Comparison of ENCODE assay signal across 17 cellular contexts in genomic region chr13:111668451-111668850, GRCh38.
DNase-seq lines count a peak whose midpoint lies in the region; ATAC-seq and TF ChIP-seq lines count a peak whose summit lies in the region.
"Had no signal": no experiment of that assay in that cellular context is flagged by ENCODE, and none has a peak within 500 bp of the region (broad histone marks: within the 10 kb centered on the region; RNA-seq: fewer than 3 reads in every experiment).

No MANE protein-coding gene starts in this region.

- no peak overlapping the region for H3K4me3 ChIP-seq in endodermal cell (ENCODE audit: low read length)
- H3K4me3 ChIP-seq: BLaER1 treated with 17β-estradiol and CSF1 and Interleukin-3, amounts not matched to agents 10 nM and 100 nM; GM12878 had no signal

- no peaks in the 10 kb centered on the region for H3K4me1 Mint-ChIP-seq in activated CD8-positive, alpha-beta T cell treated with anti-CD3 and anti-CD28 coated beads, Interleukin-2, amount 10 ng/mL, durations not matched to agents 7 days and 5 days (ENCODE audit: low read depth)
- no peaks in the 10 kb centered on the region for H3K4me1 Mint-ChIP-seq in activated CD8-positive, alpha-beta T cell treated with anti-CD3 and anti-CD28 coated beads for 36 hours (ENCODE audit: low read depth)
- H3K4me1 Mint-ChIP-seq in endodermal cell, result no peaks in the 10 kb centered on the region
- no peaks in the 10 kb centered on the region for H3K4me1 Mint-ChIP-seq in osteocyte (ENCODE audit: unreplicated experiment)
- H3K4me1 Mint-ChIP-seq: CD4-positive, CD25-positive, alpha-beta regulatory T cell had no signal

- no peak overlapping the region for H3K27ac Mint-ChIP-seq in activated CD8-positive, alpha-beta T cell treated with anti-CD3 and anti-CD28 coated beads, Interleukin-2, amount 10 ng/mL, durations not matched to agents 7 days and 5 days
- no peak overlapping the region for H3K27ac Mint-ChIP-seq in activated CD8-positive, alpha-beta T cell treated with anti-CD3 and anti-CD28 coated beads for 36 hours
- H3K27ac Mint-ChIP-seq in endodermal cell (no peak overlapping the region), osteocyte (ENCODE audit: unreplicated experiment) (no peak overlapping the region)
- H3K27ac Mint-ChIP-seq: CD4-positive, CD25-positive, alpha-beta regulatory T cell; HFFc6 had no signal

- intact Hi-C loops in activated CD8-positive, alpha-beta T cell treated with anti-CD3 and anti-CD28 coated beads for 36 hours (cut with micrococcal nuclease), result no loop called here

- DNase-seq in activated CD8-positive, alpha-beta T cell treated with anti-CD3 and anti-CD28 coated beads, Interleukin-2, amount 10 ng/mL, durations not matched to agents 7 days and 5 days, result peak; percentile 3
- DNase-seq in activated CD8-positive, alpha-beta T cell treated with anti-CD3 and anti-CD28 coated beads for 36 hours, result no peak
- DNase-seq in endodermal cell (peak; percentile 32), osteocyte (ENCODE audit: extremely low spot score, unreplicated experiment) (peak; percentile 81), dermis blood vessel endothelial cell (no peak)
- DNase-seq in stimulated activated naive CD8-positive, alpha-beta T cell treated with anti-CD3 and anti-CD28 coated beads, Interleukin-15, Interleukin-2, amounts not matched to agents 100 U/mL and 50 U/mL, for 24 hours, result no peak
- DNase-seq: 8988T; AML-193; CD4-positive, CD25-positive, alpha-beta regulatory T cell; DMS 273 treated with DMSO at 0.1 percent for 48 hours; DMS79; HCEC 1CT; HFFc6 had no signal

- TF ChIP-seq CTCF in activated CD8-positive, alpha-beta T cell treated with anti-CD3 and anti-CD28 coated beads for 36 hours (IDR thresholded peaks at IDR 0.05), result no peak
- no peak for TF ChIP-seq CTCF in endodermal cell (conservative IDR thresholded peaks at IDR 0.05)
- no peak for TF ChIP-seq CTCF in osteocyte (IDR thresholded peaks at IDR 0.05)

- no peaks in the 10 kb centered on the region for H3K36me3 ChIP-seq in endodermal cell (ENCODE audit: control insufficient read depth, insufficient read depth, low read length)
- H3K36me3 ChIP-seq: BLaER1 treated with 17β-estradiol and CSF1 and Interleukin-3, amounts not matched to agents 10 nM and 100 nM had no signal

- WGBS in endodermal cell (ENCODE audit: insufficient coverage in 1 of 2, insufficient read length in 1 of 2), 2 experiments, result 95 to 98% methylated on average over 10 to 30 of the region's 30 CpGs

- no peak overlapping the region for H3K9ac ChIP-seq in endodermal cell (ENCODE audit: extremely low read depth, low read length, poor library complexity, severe bottlenecking)
- H3K9ac ChIP-seq: BLaER1 treated with 17β-estradiol and CSF1 and Interleukin-3, amounts not matched to agents 10 nM and 100 nM had no signal

- POLR2A ChIA-PET in activated CD8-positive, alpha-beta T cell treated with anti-CD3 and anti-CD28 coated beads, Interleukin-2, amount 10 ng/mL, durations not matched to agents 7 days and 5 days (lab: Charles Lee), result no interaction called here
- POLR2A ChIA-PET in activated CD8-positive, alpha-beta T cell treated with anti-CD3 and anti-CD28 coated beads for 36 hours (lab: Charles Lee), result no interaction called here

- no peaks in the 10 kb centered on the region for H3K9me3 Mint-ChIP-seq in activated CD8-positive, alpha-beta T cell treated with anti-CD3 and anti-CD28 coated beads, Interleukin-2, amount 10 ng/mL, durations not matched to agents 7 days and 5 days (ENCODE audit: insufficient read depth)
- no peaks in the 10 kb centered on the region for H3K9me3 Mint-ChIP-seq in activated CD8-positive, alpha-beta T cell treated with anti-CD3 and anti-CD28 coated beads for 36 hours
- H3K9me3 Mint-ChIP-seq in endodermal cell, result no peaks in the 10 kb centered on the region
- no peaks in the 10 kb centered on the region for H3K9me3 Mint-ChIP-seq in osteocyte (ENCODE audit: unreplicated experiment)
- H3K9me3 Mint-ChIP-seq: CD4-positive, CD25-positive, alpha-beta regulatory T cell had no signal

- CTCF ChIA-PET in activated CD8-positive, alpha-beta T cell treated with anti-CD3 and anti-CD28 coated beads, Interleukin-2, amount 10 ng/mL, durations not matched to agents 7 days and 5 days (lab: Charles Lee), result no interaction called here
- CTCF ChIA-PET in activated CD8-positive, alpha-beta T cell treated with anti-CD3 and anti-CD28 coated beads for 36 hours (lab: Charles Lee), result no interaction called here

- peaks cover 2% of the 10 kb centered on the region for H3K27me3 ChIP-seq in endodermal cell (ENCODE audit: control insufficient read depth, insufficient read depth, low read length, poor library complexity, severe bottlenecking)
- H3K27me3 ChIP-seq: BLaER1 treated with 17β-estradiol and CSF1 and Interleukin-3, amounts not matched to agents 10 nM and 100 nM had no signal

- no peaks in the 10 kb centered on the region for H3K27me3 Mint-ChIP-seq in activated CD8-positive, alpha-beta T cell treated with anti-CD3 and anti-CD28 coated beads, Interleukin-2, amount 10 ng/mL, durations not matched to agents 7 days and 5 days (ENCODE audit: low read depth)
- H3K27me3 Mint-ChIP-seq in activated CD8-positive, alpha-beta T cell treated with anti-CD3 and anti-CD28 coated beads for 36 hours, result no peaks in the 10 kb centered on the region
- H3K27me3 Mint-ChIP-seq in endodermal cell (ENCODE audit: insufficient read depth) (peaks cover 7% of the 10 kb centered on the region), osteocyte (ENCODE audit: unreplicated experiment) (no peaks in the 10 kb centered on the region)
- H3K27me3 Mint-ChIP-seq: CD4-positive, CD25-positive, alpha-beta regulatory T cell had no signal

- no peak for ATAC-seq in activated CD8-positive, alpha-beta T cell treated with anti-CD3 and anti-CD28 coated beads, Interleukin-2, amount 10 ng/mL, durations not matched to agents 7 days and 5 days
- ATAC-seq in activated CD8-positive, alpha-beta T cell treated with anti-CD3 and anti-CD28 coated beads for 36 hours, result no peak
- ATAC-seq in stimulated activated naive CD8-positive, alpha-beta T cell treated with anti-CD3 and anti-CD28 coated beads, Interleukin-15, Interleukin-2, amounts not matched to agents 100 U/mL and 50 U/mL, for 24 hours, result no peak
- ATAC-seq in GM21381 (IDR thresholded peaks at IDR 0.05; ENCODE audit: unreplicated experiment), result no peak
- ATAC-seq: GM12878, HepG2 had no signal

- H3K4me1 ChIP-seq in endodermal cell (ENCODE audit: control insufficient read depth, insufficient read depth, low read length), result no peaks in the 10 kb centered on the region

- H3K27ac ChIP-seq in endodermal cell (ENCODE audit: low read depth, low read length), result no peak overlapping the region
- H3K27ac ChIP-seq: BLaER1 treated with 17β-estradiol and CSF1 and Interleukin-3, amounts not matched to agents 10 nM and 100 nM had no signal

- no peaks in the 10 kb centered on the region for H3K36me3 Mint-ChIP-seq in activated CD8-positive, alpha-beta T cell treated with anti-CD3 and anti-CD28 coated beads, Interleukin-2, amount 10 ng/mL, durations not matched to agents 7 days and 5 days (ENCODE audit: low read depth)
- H3K36me3 Mint-ChIP-seq in activated CD8-positive, alpha-beta T cell treated with anti-CD3 and anti-CD28 coated beads for 36 hours (ENCODE audit: low read depth), result no peaks in the 10 kb centered on the region
- H3K36me3 Mint-ChIP-seq in endodermal cell (ENCODE audit: low read depth), result no peaks in the 10 kb centered on the region
- H3K36me3 Mint-ChIP-seq in osteocyte (ENCODE audit: unreplicated experiment), result no peaks in the 10 kb centered on the region
- H3K36me3 Mint-ChIP-seq: CD4-positive, CD25-positive, alpha-beta regulatory T cell had no signal

- no peaks in the 10 kb centered on the region for H3K9me3 ChIP-seq in endodermal cell (ENCODE audit: control insufficient read depth, low read length)
- H3K9me3 ChIP-seq: BLaER1 treated with 17β-estradiol and CSF1 and Interleukin-3, amounts not matched to agents 10 nM and 100 nM had no signal

- H3K4me3 Mint-ChIP-seq in activated CD8-positive, alpha-beta T cell treated with anti-CD3 and anti-CD28 coated beads, Interleukin-2, amount 10 ng/mL, durations not matched to agents 7 days and 5 days, result no peak overlapping the region
- H3K4me3 Mint-ChIP-seq in activated CD8-positive, alpha-beta T cell treated with anti-CD3 and anti-CD28 coated beads for 36 hours, result no peak overlapping the region
- H3K4me3 Mint-ChIP-seq in endodermal cell (no peak overlapping the region), osteocyte (ENCODE audit: unreplicated experiment) (no peak overlapping the region)
- H3K4me3 Mint-ChIP-seq: CD4-positive, CD25-positive, alpha-beta regulatory T cell; HFFc6 had no signal

Comparison
In these comparisons a context has a peak if more than half of its experiments do, and no peak if none do; other contexts are left out.
1. DNase-seq: peak in activated CD8-positive, alpha-beta T cell treated with anti-CD3 and anti-CD28 coated beads, Interleukin-2, amount 10 ng/mL, durations not matched to agents 7 days and 5 days (single experiment), endodermal cell (single experiment) and osteocyte (single experiment); none in activated CD8-positive, alpha-beta T cell treated with anti-CD3 and anti-CD28 coated beads for 36 hours (single experiment), dermis blood vessel endothelial cell (single experiment) and stimulated activated naive CD8-positive, alpha-beta T cell treated with anti-CD3 and anti-CD28 coated beads, Interleukin-15, Interleukin-2, amounts not matched to agents 100 U/mL and 50 U/mL, for 24 hours (single experiment).